Comparison of ENCODE assay signal across 30 cellular contexts in genomic region chr14:34222867-34223266, GRCh38.
A peak's percentile ranks its signal among the peaks of the same experiment; 100 is the strongest.
DNase-seq lines count a peak whose midpoint lies in the region; ATAC-seq and TF ChIP-seq lines count a peak whose summit lies in the region.
"Had no signal": no experiment of that assay in that cellular context is flagged by ENCODE, and none has a peak within 500 bp of the region (broad histone marks: within the 10 kb centered on the region; RNA-seq: fewer than 3 reads in every experiment).

No MANE protein-coding gene starts in this region.

- H3K36me3 Mint-ChIP-seq in GM23338 (ENCODE audit: low read depth), result no peaks in the 10 kb centered on the region
- H3K36me3 Mint-ChIP-seq: activated CD4-positive, alpha-beta memory T cell treated with anti-CD3 and anti-CD28 coated beads for 36 hours; naive B cell; stimulated activated effector memory CD8-positive, alpha-beta T cell treated with anti-CD3 and anti-CD28 coated beads, Interleukin-12 subunit alpha, Interleukin-12 subunit beta, amount 100 ng/mL, for 72 hours had no signal

- H3K4me1 ChIP-seq in GM23338 (ENCODE audit: insufficient read depth), result peaks cover 18% of the 10 kb centered on the region; the same call in 1 of the 2 replicates
- H3K4me1 ChIP-seq in neuronal stem cell (ENCODE audit: control insufficient read depth in 2 of 2, insufficient read depth in 1 of 2, low read depth in 1 of 2, low read length in 2 of 2), result peaks cover 7 to 19% of the 10 kb centered on the region in 2 donors
- H3K4me1 ChIP-seq: adrenal gland had no signal

- no peak overlapping the region for H3K9ac ChIP-seq in neuronal stem cell (ENCODE audit: low read depth, low read length, poor library complexity)
- H3K9ac ChIP-seq: GM23248 had no signal

- peaks cover 5% of the 10 kb centered on the region for H3K9me2 ChIP-seq in GM23338 (ENCODE audit: insufficient read depth)

- no peaks in the 10 kb centered on the region for H3K79me2 ChIP-seq in GM23338 (replicated peaks; ENCODE audit: insufficient read depth)

- H3K23ac ChIP-seq in neuronal stem cell (ENCODE audit: low read depth, low read length, poor library complexity), result no peak overlapping the region

- no peak overlapping the region for H3K18ac ChIP-seq in neuronal stem cell (ENCODE audit: low read length)

- H3K27me3 ChIP-seq in GM23338 (ENCODE audit: insufficient read depth), result no peaks in the 10 kb centered on the region
- H3K27me3 ChIP-seq in neuronal stem cell (ENCODE audit: control insufficient read depth in 3 of 3, insufficient read depth in 3 of 3, low read depth in 1 of 3, low read length in 3 of 3), result no peaks in the 10 kb centered on the region
- H3K27me3 ChIP-seq: body of pancreas, esophagus muscularis mucosa, foreskin keratinocyte, heart left ventricle, upper lobe of left lung had no signal

- H3K4me1 Mint-ChIP-seq in GM23338, result peaks cover 16% of the 10 kb centered on the region
- H3K4me1 Mint-ChIP-seq: naive B cell had no signal

- H3K4me3 ChIP-seq in GM23338 (no peak overlapping the region), neuronal stem cell (ENCODE audit: low read length in 2 of 2) (no peak overlapping the region)
- H3K4me3 ChIP-seq: adrenal gland, body of pancreas, esophagus muscularis mucosa, GM23248, heart left ventricle, psoas muscle, upper lobe of left lung had no signal

- H2BK120ac ChIP-seq in neuronal stem cell (ENCODE audit: low read depth, low read length), result no peak overlapping the region

- ATAC-seq in GM23338, result no peak
- ATAC-seq: activated CD4-positive, CD25-positive, alpha-beta regulatory T cell treated with anti-CD3 and anti-CD28 coated beads, Interleukin-2, amount 50 U/mL, for 24 hours; body of pancreas; foreskin keratinocyte; heart left ventricle; psoas muscle; stimulated activated effector memory CD8-positive, alpha-beta T cell treated with anti-CD3 and anti-CD28 coated beads, Interleukin-12 subunit alpha, Interleukin-12 subunit beta, amount 100 ng/mL, for 72 hours; T-helper 17 cell had no signal

- H2BK12ac ChIP-seq in neuronal stem cell (ENCODE audit: low read length), result no peak overlapping the region

- no peak overlapping the region for H2BK5ac ChIP-seq in neuronal stem cell (ENCODE audit: low read length)

- H3F3A ChIP-seq in GM23338 (replicated peaks; ENCODE audit: low read depth), result no peaks in the 10 kb centered on the region

- no peaks in the 10 kb centered on the region for H3K79me1 ChIP-seq in neuronal stem cell (ENCODE audit: low read depth, low read length)

- peak; percentile 26 for DNase-seq in COLO668 (lab: John Stamatoyannopoulos, UW; ENCODE audit: unreplicated experiment)
- DNase-seq in GM23338 (ENCODE audit: low spot score), result peak; percentile 5
- DNase-seq in NCI-H748 treated with DMSO at 0.1 percent for 48 hours (lab: John Stamatoyannopoulos, UW), result peak; percentile 43
- no peak for DNase-seq in neuronal stem cell (ENCODE audit: low spot score)
- DNase-seq in stimulated activated CD4-positive, alpha-beta T cell treated with anti-CD3 and anti-CD28 coated beads, Interleukin-4, amount 100 ng/mL, for 4 hours, result no peak
- no peak for DNase-seq in DMS 273 (lab: John Stamatoyannopoulos, UW; ENCODE audit: unreplicated experiment)
- DNase-seq in NCI-H524 (lab: John Stamatoyannopoulos, UW), result no peak
- DNase-seq: activated CD4-positive, alpha-beta memory T cell treated with anti-CD3 and anti-CD28 coated beads for 36 hours; activated CD8-positive, alpha-beta memory T cell treated with anti-CD3 and anti-CD28 coated beads, Interleukin-2, amount 50 U/mL, for 4 hours; activated naive CD4-positive, alpha-beta T cell treated with Interleukin-2 at 50 U/mL for 16 hours; adrenal gland; body of pancreas; C1 segment of cervical spinal cord; foreskin keratinocyte; GM23248; heart left ventricle; IMR-90; naive B cell; NCI-H187; NCI-H446 treated with DMSO at 0.1 percent for 48 hours; NK-92 treated with Interleukin-12 subunit alpha and Interleukin-12 subunit beta, amount 100 ng/mL, for 24 hours; nucleus accumbens; psoas muscle; substantia nigra; T-helper 17 cell; upper lobe of left lung had no signal

- H3K27me3 Mint-ChIP-seq in GM23338 (ENCODE audit: insufficient read depth, low read depth, poor library complexity), result no peaks in the 10 kb centered on the region

- H2AFZ ChIP-seq in GM23338, result no peak overlapping the region
- H2AFZ ChIP-seq in neuronal stem cell (ENCODE audit: low read length), result no peak overlapping the region
- H2AFZ ChIP-seq: GM23248 had no signal

- no peak overlapping the region; the same call in 1 of the 2 replicates for H3K27ac Mint-ChIP-seq in GM23338
- H3K27ac Mint-ChIP-seq: activated CD4-positive, alpha-beta memory T cell treated with anti-CD3 and anti-CD28 coated beads for 36 hours; activated T-helper 1 cell treated with anti-CD3 and anti-CD28 coated beads, Interleukin-12 subunit alpha, Interleukin-12 subunit beta, Interleukin-2, Interleukin-4 antibody, amounts not matched to agents 30 ng/mL and 10 ng/mL and 1 ng/mL, durations not matched to agents 14 hours and 24 hours and 36 hours; stimulated activated effector memory CD8-positive, alpha-beta T cell treated with anti-CD3 and anti-CD28 coated beads, Interleukin-12 subunit alpha, Interleukin-12 subunit beta, amount 100 ng/mL, for 72 hours; T-helper 17 cell had no signal

- no peak overlapping the region for H3K27ac ChIP-seq in GM23338 (ENCODE audit: low read depth)
- H3K27ac ChIP-seq in neuronal stem cell (replicated peaks; ENCODE audit: low read length), result no peak overlapping the region
- H3K27ac ChIP-seq: adrenal gland, body of pancreas, foreskin keratinocyte, GM23248, heart left ventricle, psoas muscle, upper lobe of left lung had no signal

- H4K91ac ChIP-seq in neuronal stem cell (ENCODE audit: low read depth, low read length, poor library complexity), result no peak overlapping the region

- H4K20me1 ChIP-seq in GM23338 (replicated peaks; ENCODE audit: insufficient read depth), result no peaks in the 10 kb centered on the region

- H3K9me3 Mint-ChIP-seq in GM23338, result no peaks in the 10 kb centered on the region
- H3K9me3 Mint-ChIP-seq: activated CD4-positive, alpha-beta memory T cell treated with anti-CD3 and anti-CD28 coated beads for 36 hours; activated T-helper 1 cell treated with anti-CD3 and anti-CD28 coated beads, Interleukin-12 subunit alpha, Interleukin-12 subunit beta, Interleukin-2, Interleukin-4 antibody, amounts not matched to agents 30 ng/mL and 10 ng/mL and 1 ng/mL, durations not matched to agents 14 hours and 24 hours and 36 hours; stimulated activated effector memory CD8-positive, alpha-beta T cell treated with anti-CD3 and anti-CD28 coated beads, Interleukin-12 subunit alpha, Interleukin-12 subunit beta, amount 100 ng/mL, for 72 hours had no signal

- H3K36me3 ChIP-seq in GM23338 (ENCODE audit: insufficient read depth) (no peaks in the 10 kb centered on the region), neuronal stem cell (replicated peaks in 1 of 2; ENCODE audit: control insufficient read depth in 2 of 2, insufficient read depth in 2 of 2, low read length in 2 of 2) (no peaks in the 10 kb centered on the region)
- H3K36me3 ChIP-seq: adrenal gland, esophagus muscularis mucosa, heart left ventricle, upper lobe of left lung had no signal

- no peak overlapping the region for H3K4ac ChIP-seq in neuronal stem cell (ENCODE audit: low read length)

- H3K4me2 ChIP-seq in GM23338, result no peak overlapping the region
- no peak overlapping the region for H3K4me2 ChIP-seq in neuronal stem cell (ENCODE audit: insufficient read depth, low read length, poor library complexity, severe bottlenecking)

- no peak overlapping the region for H3K4me3 Mint-ChIP-seq in GM23338
- H3K4me3 Mint-ChIP-seq: activated CD4-positive, alpha-beta memory T cell treated with anti-CD3 and anti-CD28 coated beads for 36 hours; activated T-helper 1 cell treated with anti-CD3 and anti-CD28 coated beads, Interleukin-12 subunit alpha, Interleukin-12 subunit beta, Interleukin-2, Interleukin-4 antibody, amounts not matched to agents 30 ng/mL and 10 ng/mL and 1 ng/mL, durations not matched to agents 14 hours and 24 hours and 36 hours; naive B cell; stimulated activated effector memory CD8-positive, alpha-beta T cell treated with anti-CD3 and anti-CD28 coated beads, Interleukin-12 subunit alpha, Interleukin-12 subunit beta, amount 100 ng/mL, for 72 hours; T-helper 17 cell had no signal

- no peak overlapping the region for H3K14ac ChIP-seq in neuronal stem cell (ENCODE audit: low read length)

- H3K9me3 ChIP-seq in neuronal stem cell (replicated peaks in 1 of 2; ENCODE audit: control insufficient read depth in 2 of 2, insufficient read depth in 1 of 2, low read depth in 1 of 2, low read length in 2 of 2), result no peaks in the 10 kb centered on the region
- H3K9me3 ChIP-seq: adrenal gland, body of pancreas, esophagus muscularis mucosa, heart left ventricle, psoas muscle, upper lobe of left lung had no signal

- peak overlapping the region; percentile 2 for H2AK5ac ChIP-seq in neuronal stem cell (ENCODE audit: low read depth, low read length)

- TF ChIP-seq CTCF in GM23338 (conservative IDR thresholded peaks at IDR 0.05; ENCODE audit: low read depth in 2 of 2), result no peak

- H4K8ac ChIP-seq in neuronal stem cell (ENCODE audit: low read depth, low read length), result no peak overlapping the region

- no CpG with 5 or more reads among the region's 6 CpGs for WGBS in neuronal stem cell (ENCODE audit: extremely low coverage in 2 of 2, insufficient read length in 2 of 2, insufficient replicate concordance in 1 of 2), 2 donors

- no peak overlapping the region for H2BK15ac ChIP-seq in neuronal stem cell (ENCODE audit: low read length)

TF ChIP-seq in GM23338, 12 proteins besides CTCF, POLR2A, EP300 and RAD21 (continues in another document):
- TF ChIP-seq NANOG (IDR thresholded peaks at IDR 0.05; ENCODE audit: borderline replicate concordance), result no peak
- TF ChIP-seq JUNB (IDR thresholded peaks at IDR 0.05; ENCODE audit: unreplicated experiment), result no peak
- TF ChIP-seq POLR2AphosphoS5 (IDR thresholded peaks at IDR 0.05; ENCODE audit: low read depth), result no peak
- TF ChIP-seq ETS1 (IDR thresholded peaks at IDR 0.05), result no peak
- TF ChIP-seq EZH2 (IDR thresholded peaks at IDR 0.05; ENCODE audit: low read depth, unreplicated experiment), result no peak
- TF ChIP-seq ZNF331 (CRISPR knock-in tag; IDR thresholded peaks at IDR 0.05; ENCODE audit: low read depth), result no peak
- no peak for TF ChIP-seq ZNF114 (CRISPR knock-in tag; IDR thresholded peaks at IDR 0.05)

Comparison
In these comparisons a context has a peak if more than half of its experiments do, and no peak if none do; other contexts are left out.
1. DNase-seq: peak in COLO668 (single experiment), GM23338 (single experiment) and NCI-H748 treated with DMSO at 0.1 percent for 48 hours (single experiment); none in neuronal stem cell (single experiment), stimulated activated CD4-positive, alpha-beta T cell treated with anti-CD3 and anti-CD28 coated beads, Interleukin-4, amount 100 ng/mL, for 4 hours (0 of 2), DMS 273 (single experiment) and NCI-H524 (0 of 2).